1 cellular context compared by ENCODE assay signal in genomic region chr21:46604975-46605758, GRCh38.
TF ChIP-seq lines count a peak whose summit lies in the region.

S100B (minus strand) TSS chr21:46605082; CDS start chr21:46602415, 2,667 bp downstream.

TF ChIP-seq in SK-N-SH, 30 proteins besides CTCF, POLR2A, EP300 and RAD21 (continued from another document):
- no peak for TF ChIP-seq MXI1 (IDR thresholded peaks at IDR 0.05; ENCODE audit: low read depth, low read length)
- no peak for TF ChIP-seq REST (IDR thresholded peaks at IDR 0.05; ENCODE audit: low read depth, low read length)
